ENCODE assay signal across 12 cellular contexts in the genomic region with DNA sequence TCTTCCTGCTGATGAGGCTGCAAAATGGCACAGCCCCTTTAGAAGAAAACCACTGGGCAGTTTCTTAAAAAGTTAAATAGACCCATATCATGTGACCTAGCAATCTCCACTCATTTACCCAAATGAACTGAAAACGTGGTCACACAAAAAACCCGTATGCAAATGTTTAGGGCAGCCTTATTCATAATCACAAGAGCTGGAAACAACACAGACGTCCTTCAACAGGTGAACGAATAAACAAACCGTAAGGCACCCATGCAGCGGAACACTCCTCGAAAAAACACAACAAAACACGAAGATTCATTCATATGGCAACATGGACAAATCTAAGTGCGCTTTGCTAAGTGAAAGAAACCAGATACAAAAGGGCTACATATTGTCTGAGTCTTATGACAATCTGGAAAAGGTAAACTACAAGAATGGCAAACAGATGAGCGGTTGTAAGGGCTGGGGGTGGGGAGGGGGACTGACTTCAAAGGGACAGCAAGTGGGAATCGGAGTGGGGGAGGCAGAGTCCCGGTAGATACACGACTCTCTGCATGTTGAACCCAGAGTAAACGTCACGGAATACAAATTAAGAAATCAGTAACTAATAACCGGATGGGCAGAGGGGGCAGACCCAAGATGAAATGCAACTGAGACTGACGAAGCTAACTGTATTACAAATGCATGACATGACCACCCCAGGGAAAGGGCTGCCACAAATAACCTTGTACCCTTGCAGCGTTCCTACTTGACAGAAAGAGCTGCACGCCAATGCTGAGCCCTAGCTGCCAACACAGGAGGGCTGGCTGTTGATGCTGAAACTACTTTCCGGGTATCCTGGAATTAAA.
"Had no signal": no experiment of that assay in that cellular context is flagged by ENCODE, and none has a peak within 500 bp of the region (broad histone marks: within the 10 kb centered on the region; RNA-seq: fewer than 3 reads in every experiment).

No MANE protein-coding gene starts in this region.

- FAIRE-seq: TTC549 had no signal

- H3K27ac Mint-ChIP-seq: activated CD4-positive, alpha-beta T cell treated with anti-CD3 and anti-CD28 coated beads for 36 hours; activated naive CD8-positive, alpha-beta T cell treated with anti-CD3 and anti-CD28 coated beads for 36 hours; progenitor cell of endocrine pancreas had no signal

- H3K4me3 Mint-ChIP-seq: activated CD4-positive, alpha-beta T cell treated with anti-CD3 and anti-CD28 coated beads for 36 hours; activated naive CD8-positive, alpha-beta T cell treated with anti-CD3 and anti-CD28 coated beads for 36 hours had no signal

- H3K27me3 Mint-ChIP-seq: activated CD4-positive, alpha-beta T cell treated with anti-CD3 and anti-CD28 coated beads for 36 hours; activated naive CD8-positive, alpha-beta T cell treated with anti-CD3 and anti-CD28 coated beads for 36 hours; progenitor cell of endocrine pancreas had no signal

- H3K9me3 ChIP-seq: testis, upper lobe of right lung had no signal

- DNase-seq: activated CD4-positive, alpha-beta T cell treated with anti-CD3 and anti-CD28 coated beads for 36 hours; activated CD4-positive, alpha-beta T cell treated with anti-CD3 and anti-CD28 coated beads, Interleukin-2, amount 50 U/mL, for 48 hours; activated naive CD4-positive, alpha-beta T cell; activated naive CD8-positive, alpha-beta T cell treated with anti-CD3 and anti-CD28 coated beads for 36 hours; amniotic stem cell; dermis blood vessel endothelial cell; effector memory CD4-positive, alpha-beta T cell; midbrain; testis; upper lobe of right lung had no signal

- ATAC-seq: activated CD4-positive, alpha-beta T cell treated with anti-CD3 and anti-CD28 coated beads for 36 hours; upper lobe of right lung had no signal
